ENCODE assay signal across 20 cellular contexts in the genomic region with DNA sequence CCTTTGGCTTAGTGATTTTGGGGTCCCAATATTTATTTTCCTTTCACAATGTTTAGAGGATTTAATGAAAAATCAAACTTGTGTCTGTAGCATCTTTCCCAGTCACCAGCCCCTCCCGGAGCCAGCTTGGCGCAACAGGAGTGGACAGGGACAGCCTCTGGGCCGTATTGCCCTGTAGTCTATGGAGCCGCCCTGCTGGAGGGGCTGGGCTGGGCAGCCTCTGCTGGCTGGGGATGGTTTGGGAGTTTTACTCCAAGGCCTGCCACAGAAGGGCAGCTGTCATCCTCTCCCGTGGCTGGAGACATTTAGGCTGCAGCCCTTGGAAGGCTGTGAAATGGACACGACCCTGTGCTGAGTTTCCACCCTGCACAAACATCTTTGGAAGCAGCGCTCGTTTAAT.
DNase-seq lines count a peak whose midpoint lies in the region; ATAC-seq and TF ChIP-seq lines count a peak whose summit lies in the region.
"Had no signal": no experiment of that assay in that cellular context is flagged by ENCODE, and none has a peak within 500 bp of the region (broad histone marks: within the 10 kb centered on the region; RNA-seq: fewer than 3 reads in every experiment).

No MANE protein-coding gene starts in this region.

- no peaks in the 10 kb centered on the region for H4K20me1 ChIP-seq in GM23338 (replicated peaks; ENCODE audit: insufficient read depth)

- H3K27me3 ChIP-seq in GM23338 (ENCODE audit: insufficient read depth) = no peaks in the 10 kb centered on the region
- H3K27me3 ChIP-seq: SJSA1 had no signal

- POLR2A ChIA-PET in WTC11 (lab: Charles Lee) = no interaction called here

- 0 out of 2 replicates have a peak, but pooled peaks cover 7% of the 10 kb centered on the region for H3K9me2 ChIP-seq in GM23338 (ENCODE audit: insufficient read depth)

- H3K9me3 Mint-ChIP-seq in CD14-positive monocyte (peaks cover 0 to 10% (median 7%) of the 10 kb centered on the region in 7 donors), GM23338 (peaks cover 9% of the 10 kb centered on the region; the same call in 2 of the 3 replicates), WTC11 (peaks cover 10% of the 10 kb centered on the region), neural crest cell (peaks cover 3% of the 10 kb centered on the region)
- H3K9me3 Mint-ChIP-seq in stimulated activated effector memory CD8-positive, alpha-beta T cell treated with anti-CD3 and anti-CD28 coated beads, Interleukin-12 subunit alpha, Interleukin-12 subunit beta, amount 100 ng/mL, for 72 hours = no peaks in the 10 kb centered on the region

- no peak for DNase-seq in CD14-positive monocyte (ENCODE audit: low spot score)
- no peak for DNase-seq in GM23338 (ENCODE audit: low spot score)
- DNase-seq in WTC11 (ENCODE audit: low spot score) = peak; percentile 18
- no peak for DNase-seq in neural crest cell (ENCODE audit: low read depth, low spot score)
- no peak for DNase-seq in NK-92 (lab: John Stamatoyannopoulos, UW; ENCODE audit: unreplicated experiment)
- DNase-seq in stimulated activated effector memory CD8-positive, alpha-beta T cell treated with anti-CD3 and anti-CD28 coated beads, Interleukin-12 subunit alpha, Interleukin-12 subunit beta, amount 100 ng/mL, for 72 hours (ENCODE audit: low spot score in 2 of 2) = no peak
- DNase-seq: AML-193; CD8-positive, alpha-beta memory T cell; NCI-H1105; NCI-H1436 treated with DMSO at 0.1 percent for 48 hours; NCI-H2029; NCI-H446; NCI-H526; NCI-H82 had no signal

- no peaks in the 10 kb centered on the region; the same call in 1 of the 2 replicates for H3F3A ChIP-seq in GM23338 (replicated peaks; ENCODE audit: low read depth)

- no peak overlapping the region for H2AFZ ChIP-seq in GM23338

- intact Hi-C loops in CD14-positive monocyte (cut with micrococcal nuclease) = loop anchor here in 1 of 2 donors (10.0 kb wide), 1 partner anchor 56 kb away; no protein-coding TSS in a partner anchor

- H3K36me3 ChIP-seq in GM23338 (ENCODE audit: insufficient read depth) = no peaks in the 10 kb centered on the region
- H3K36me3 ChIP-seq: SJSA1 had no signal

- TF ChIP-seq CTCF in CD14-positive monocyte (IDR thresholded peaks at IDR 0.05) (no peak), GM23338 (conservative IDR thresholded peaks at IDR 0.05; ENCODE audit: low read depth in 2 of 2) (peak; percentile 29 to 33; a peak in 3 of 4 replicates), WTC11 (IDR thresholded peaks at IDR 0.05) (peak; percentile 45; the same call in 1 of the 2 replicates), neural crest cell (conservative IDR thresholded peaks at IDR 0.05) (peak; percentile 21)

- peak overlapping the region in 1 of 2 donors; percentile 37 for H3K4me3 Mint-ChIP-seq in CD14-positive monocyte
- H3K4me3 Mint-ChIP-seq in GM23338 = no peak overlapping the region
- H3K4me3 Mint-ChIP-seq in WTC11 = no peak overlapping the region
- no peak overlapping the region for H3K4me3 Mint-ChIP-seq in neural crest cell
- H3K4me3 Mint-ChIP-seq in stimulated activated effector memory CD8-positive, alpha-beta T cell treated with anti-CD3 and anti-CD28 coated beads, Interleukin-12 subunit alpha, Interleukin-12 subunit beta, amount 100 ng/mL, for 72 hours = no peak overlapping the region
- H3K4me3 Mint-ChIP-seq: CD8-positive, alpha-beta memory T cell had no signal

- H3K36me3 Mint-ChIP-seq in CD14-positive monocyte = peaks cover 2 to 4% of the 10 kb centered on the region in 2 donors
- peaks cover 5% of the 10 kb centered on the region; the same call in 1 of the 3 replicates for H3K36me3 Mint-ChIP-seq in GM23338 (ENCODE audit: low read depth)
- H3K36me3 Mint-ChIP-seq in WTC11 = peaks cover 8% of the 10 kb centered on the region; the same call in 1 of the 2 replicates
- H3K36me3 Mint-ChIP-seq in neural crest cell (ENCODE audit: low read depth) = peaks cover 8% of the 10 kb centered on the region
- H3K36me3 Mint-ChIP-seq in stimulated activated effector memory CD8-positive, alpha-beta T cell treated with anti-CD3 and anti-CD28 coated beads, Interleukin-12 subunit alpha, Interleukin-12 subunit beta, amount 100 ng/mL, for 72 hours = no peaks in the 10 kb centered on the region

- no peak overlapping the region for H3K4me3 ChIP-seq in GM23338
- H3K4me3 ChIP-seq: A549, GM12878, SJSA1 had no signal

- H3K27me3 Mint-ChIP-seq in CD14-positive monocyte (ENCODE audit: low read depth in 3 of 3) (peaks cover 0 to 7% (median 3%) of the 10 kb centered on the region in 3 donors), GM23338 (ENCODE audit: insufficient read depth, low read depth, poor library complexity) (peaks cover 15% of the 10 kb centered on the region), WTC11 (ENCODE audit: low read depth) (peaks cover 15% of the 10 kb centered on the region), neural crest cell (ENCODE audit: low read depth) (peaks cover 3% of the 10 kb centered on the region)

- H3K4me1 Mint-ChIP-seq in CD14-positive monocyte (peaks cover 31% of the 10 kb centered on the region), GM23338 (peaks cover 35% of the 10 kb centered on the region), WTC11 (peaks cover 45% of the 10 kb centered on the region), neural crest cell (peaks cover 40% of the 10 kb centered on the region)
- H3K4me1 Mint-ChIP-seq in stimulated activated effector memory CD8-positive, alpha-beta T cell treated with anti-CD3 and anti-CD28 coated beads, Interleukin-12 subunit alpha, Interleukin-12 subunit beta, amount 100 ng/mL, for 72 hours = peaks cover 5% of the 10 kb centered on the region

- H3K27ac ChIP-seq in GM23338 (ENCODE audit: low read depth) = no peak overlapping the region
- H3K27ac ChIP-seq: A549, C4-2B, SJSA1 had no signal

- H3K27ac Mint-ChIP-seq in CD14-positive monocyte (peak overlapping the region; percentile 77 to 93 (median 90)), GM23338 (no peak overlapping the region), WTC11 (no peak overlapping the region), neural crest cell (ENCODE audit: unreplicated experiment) (no peak overlapping the region)
- H3K27ac Mint-ChIP-seq in stimulated activated effector memory CD8-positive, alpha-beta T cell treated with anti-CD3 and anti-CD28 coated beads, Interleukin-12 subunit alpha, Interleukin-12 subunit beta, amount 100 ng/mL, for 72 hours = no peak overlapping the region
- H3K27ac Mint-ChIP-seq: CD8-positive, alpha-beta memory T cell had no signal

- H3K4me1 ChIP-seq in GM23338 (ENCODE audit: insufficient read depth) = peaks cover 29% of the 10 kb centered on the region
- H3K4me1 ChIP-seq: A549 had no signal

- H3K79me2 ChIP-seq in GM23338 (replicated peaks; ENCODE audit: insufficient read depth) = no peaks in the 10 kb centered on the region

- CTCF ChIA-PET in WTC11 (lab: Charles Lee) = interaction anchor here (2.8 kb wide), 1 partner anchor 90 kb away, joined by 24 read pairs; no protein-coding TSS in a partner anchor

- no peak for ATAC-seq in GM23338
- ATAC-seq in WTC11 = no peak
- ATAC-seq in HG02678 (IDR thresholded peaks at IDR 0.05; ENCODE audit: unreplicated experiment) = no peak
- ATAC-seq in HG03571 (IDR thresholded peaks at IDR 0.05; ENCODE audit: unreplicated experiment) = no peak
- ATAC-seq in stimulated activated effector memory CD8-positive, alpha-beta T cell treated with anti-CD3 and anti-CD28 coated beads, Interleukin-12 subunit alpha, Interleukin-12 subunit beta, amount 100 ng/mL, for 72 hours = no peak
- ATAC-seq: A549 had no signal

- H3K4me2 ChIP-seq in GM23338 = no peak overlapping the region
- H3K4me2 ChIP-seq: A549 had no signal

TF ChIP-seq in GM23338, 12 proteins besides CTCF, POLR2A, EP300 and RAD21 (continues in another document):
- TF ChIP-seq JUNB (IDR thresholded peaks at IDR 0.05; ENCODE audit: unreplicated experiment) (no peak), CREB1 (CRISPR knock-in tag; IDR thresholded peaks at IDR 0.05; ENCODE audit: low read depth) (no peak)

TF ChIP-seq in WTC11, 78 proteins besides CTCF, POLR2A, EP300 and RAD21 (continues in another document):
- TF ChIP-seq, protein P1, sequence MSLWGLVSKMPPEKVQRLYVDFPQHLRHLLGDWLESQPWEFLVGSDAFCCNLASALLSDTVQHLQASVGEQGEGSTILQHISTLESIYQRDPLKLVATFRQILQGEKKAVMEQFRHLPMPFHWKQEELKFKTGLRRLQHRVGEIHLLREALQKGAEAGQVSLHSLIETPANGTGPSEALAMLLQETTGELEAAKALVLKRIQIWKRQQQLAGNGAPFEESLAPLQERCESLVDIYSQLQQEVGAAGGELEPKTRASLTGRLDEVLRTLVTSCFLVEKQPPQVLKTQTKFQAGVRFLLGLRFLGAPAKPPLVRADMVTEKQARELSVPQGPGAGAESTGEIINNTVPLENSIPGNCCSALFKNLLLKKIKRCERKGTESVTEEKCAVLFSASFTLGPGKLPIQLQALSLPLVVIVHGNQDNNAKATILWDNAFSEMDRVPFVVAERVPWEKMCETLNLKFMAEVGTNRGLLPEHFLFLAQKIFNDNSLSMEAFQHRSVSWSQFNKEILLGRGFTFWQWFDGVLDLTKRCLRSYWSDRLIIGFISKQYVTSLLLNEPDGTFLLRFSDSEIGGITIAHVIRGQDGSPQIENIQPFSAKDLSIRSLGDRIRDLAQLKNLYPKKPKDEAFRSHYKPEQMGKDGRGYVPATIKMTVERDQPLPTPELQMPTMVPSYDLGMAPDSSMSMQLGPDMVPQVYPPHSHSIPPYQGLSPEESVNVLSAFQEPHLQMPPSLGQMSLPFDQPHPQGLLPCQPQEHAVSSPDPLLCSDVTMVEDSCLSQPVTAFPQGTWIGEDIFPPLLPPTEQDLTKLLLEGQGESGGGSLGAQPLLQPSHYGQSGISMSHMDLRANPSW (CRISPR knock-in tag; conservative IDR thresholded peaks at IDR 0.05; ENCODE audit: low read depth) = no peak
- TF ChIP-seq, protein P2, sequence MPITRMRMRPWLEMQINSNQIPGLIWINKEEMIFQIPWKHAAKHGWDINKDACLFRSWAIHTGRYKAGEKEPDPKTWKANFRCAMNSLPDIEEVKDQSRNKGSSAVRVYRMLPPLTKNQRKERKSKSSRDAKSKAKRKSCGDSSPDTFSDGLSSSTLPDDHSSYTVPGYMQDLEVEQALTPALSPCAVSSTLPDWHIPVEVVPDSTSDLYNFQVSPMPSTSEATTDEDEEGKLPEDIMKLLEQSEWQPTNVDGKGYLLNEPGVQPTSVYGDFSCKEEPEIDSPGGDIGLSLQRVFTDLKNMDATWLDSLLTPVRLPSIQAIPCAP (CRISPR knock-in tag; IDR thresholded peaks at IDR 0.05) = no peak

Comparison
In these comparisons a context has a peak if more than half of its experiments do, and no peak if none do; other contexts are left out.
1. H3K27ac Mint-ChIP-seq: peak in CD14-positive monocyte (7 of 7); none in GM23338 (single experiment), WTC11 (single experiment), neural crest cell (single experiment) and stimulated activated effector memory CD8-positive, alpha-beta T cell treated with anti-CD3 and anti-CD28 coated beads, Interleukin-12 subunit alpha, Interleukin-12 subunit beta, amount 100 ng/mL, for 72 hours (single experiment).